28 cellular contexts compared by ENCODE assay signal in the genomic region with DNA sequence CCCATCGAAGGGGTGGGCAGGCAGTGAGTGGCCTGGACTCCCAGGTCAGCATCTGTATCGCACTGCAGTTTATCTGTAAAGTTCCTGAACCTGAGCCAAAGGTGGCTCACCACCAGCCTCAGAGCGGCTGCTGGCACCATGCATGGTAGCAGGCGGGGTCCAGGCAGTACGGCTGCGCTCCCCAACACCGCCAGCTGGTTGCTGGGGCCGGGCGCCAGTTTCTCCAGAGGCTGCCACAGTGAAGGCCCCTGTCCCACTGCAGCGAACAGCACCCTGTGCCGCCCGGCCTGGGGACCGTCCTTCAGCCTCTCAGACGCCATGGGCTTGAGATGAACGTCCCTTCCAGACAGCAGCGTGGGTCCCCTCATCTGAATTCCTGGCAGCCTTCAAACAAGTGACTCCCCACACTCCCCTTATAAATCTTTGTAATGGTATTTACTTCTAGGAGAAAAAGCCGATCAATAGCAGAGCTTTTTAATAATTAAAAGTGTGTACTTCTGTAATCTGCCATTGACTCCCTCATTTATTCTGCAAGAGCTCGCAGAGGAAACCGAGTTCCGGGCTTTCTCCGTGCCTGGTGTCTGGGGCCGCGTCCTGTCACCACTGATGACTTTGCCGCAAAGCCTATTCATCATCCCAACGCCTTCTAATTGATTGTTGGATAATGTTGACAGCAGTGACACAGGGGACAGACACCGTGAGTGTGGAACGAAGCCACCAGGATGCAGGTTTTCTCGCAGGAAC.
DNase-seq lines count a peak whose midpoint lies in the region; ATAC-seq, FAIRE-seq and TF ChIP-seq lines count a peak whose summit lies in the region.
"Had no signal": no experiment of that assay in that cellular context is flagged by ENCODE, and none has a peak within 500 bp of the region (broad histone marks: within the 10 kb centered on the region; RNA-seq: fewer than 3 reads in every experiment).

No MANE protein-coding gene starts in this region.

- no peaks in the 10 kb centered on the region for H3K79me2 ChIP-seq in GM23338 (replicated peaks; ENCODE audit: insufficient read depth)

- peaks cover 7% of the 10 kb centered on the region; the same call in 1 of the 2 replicates for H3F3A ChIP-seq in GM23338 (replicated peaks; ENCODE audit: low read depth)

- no peak overlapping the region for H3K4me3 Mint-ChIP-seq in GM23338
- H3K4me3 Mint-ChIP-seq in central memory CD8-positive, alpha-beta T cell = no peak overlapping the region
- H3K4me3 Mint-ChIP-seq: activated naive CD4-positive, alpha-beta T cell treated with anti-CD3 and anti-CD28 coated beads, Interleukin-2, amount 50 U/mL, for 24 hours; dendritic cell treated with granulocyte-macrophage colony-stimulating factor and Interleukin-4, amounts not matched to agents 40 ng/mL and 50 ng/mL, for 4 days; stimulated activated naive CD8-positive, alpha-beta T cell treated with anti-CD3 and anti-CD28 coated beads, Interleukin-15, amount 100 ng/mL, for 72 hours had no signal

- H3K9me2 ChIP-seq in GM23338 (ENCODE audit: insufficient read depth) = no peaks in the 10 kb centered on the region

- no peak overlapping the region for H3K4me2 ChIP-seq in GM23338
- H3K4me2 ChIP-seq: PC-9 had no signal

- H3K36me3 Mint-ChIP-seq in GM23338 (ENCODE audit: low read depth) = peaks cover 4% of the 10 kb centered on the region; the same call in 1 of the 3 replicates
- H3K36me3 Mint-ChIP-seq in central memory CD8-positive, alpha-beta T cell (ENCODE audit: insufficient read depth) = peaks cover 14% of the 10 kb centered on the region

- TF ChIP-seq CTCF in GM23338 (conservative IDR thresholded peaks at IDR 0.05; ENCODE audit: low read depth in 2 of 2) (no peak), ascending aorta (IDR thresholded peaks at IDR 0.05) (no peak)

- ATAC-seq in GM23338 (no peak), right cardiac atrium (peak; percentile 13 to 31)
- ATAC-seq in central memory CD8-positive, alpha-beta T cell (replicated peaks; ENCODE audit: extremely low read depth, poor library complexity, severe bottlenecking) = no peak
- ATAC-seq: left lung; stimulated activated naive CD8-positive, alpha-beta T cell treated with anti-CD3 and anti-CD28 coated beads, Interleukin-15, amount 100 ng/mL, for 72 hours had no signal

- H3K27ac ChIP-seq in GM23338 (ENCODE audit: low read depth) = no peak overlapping the region
- H3K27ac ChIP-seq in right cardiac atrium (ENCODE audit: low read length) = no peak overlapping the region
- no peak overlapping the region for H3K27ac ChIP-seq in ascending aorta
- H3K27ac ChIP-seq: left lung, parathyroid adenoma, PC-9, SJCRH30, upper lobe of left lung had no signal

- H3K27ac Mint-ChIP-seq in GM23338 = peak overlapping the region; percentile 62; the same call in 1 of the 2 replicates
- peak overlapping the region; percentile 77 for H3K27ac Mint-ChIP-seq in central memory CD8-positive, alpha-beta T cell (ENCODE audit: low read depth)
- H3K27ac Mint-ChIP-seq: activated naive CD4-positive, alpha-beta T cell treated with anti-CD3 and anti-CD28 coated beads, Interleukin-2, amount 50 U/mL, for 24 hours; dendritic cell treated with granulocyte-macrophage colony-stimulating factor and Interleukin-4, amounts not matched to agents 40 ng/mL and 50 ng/mL, for 4 days had no signal

- H4K20me1 ChIP-seq in GM23338 (replicated peaks; ENCODE audit: insufficient read depth) = peaks cover 6% of the 10 kb centered on the region; the same call in 1 of the 2 replicates

- DNase-seq in GM23338 (ENCODE audit: low spot score) = no peak
- DNase-seq in central memory CD8-positive, alpha-beta T cell (ENCODE audit: low spot score in 2 of 2) = no peak
- DNase-seq in right cardiac atrium = peak in 2 of 3 donors; percentile 62 to 72
- peak in 9 of 10 donors; percentile 50 to 95 (median 69) for DNase-seq in posterior cingulate gyrus
- DNase-seq in GM12891 (ENCODE audit: insufficient read length, low spot score) = no peak
- DNase-seq in NCI-H1048 (lab: John Stamatoyannopoulos, UW) = no peak
- DNase-seq in NCI-H2081 (lab: John Stamatoyannopoulos, UW) = no peak
- no peak for DNase-seq in ascending aorta (ENCODE audit: low spot score in 2 of 2)
- DNase-seq: activated CD4-positive, alpha-beta T cell treated with anti-CD3 and anti-CD28 coated beads, Interleukin-2, amount 50 U/mL, for 1 hour; activated T-cell treated with anti-CD3 and anti-CD28 coated beads for 4 hours; AML-193; foreskin fibroblast; Kasumi-1; left lung; NCI-H1092 treated with DMSO at 0.1 percent for 48 hours; NCI-H526 treated with DMSO at 0.1 percent for 48 hours; PC-9; SJCRH30; small intestine; stimulated activated CD4-positive, alpha-beta T cell treated with anti-CD3 and anti-CD28 coated beads, Interleukin-4, amount 100 ng/mL, for 1 hour; stimulated activated naive CD8-positive, alpha-beta T cell treated with anti-CD3 and anti-CD28 coated beads, Interleukin-15, amount 100 ng/mL, for 72 hours had no signal

- H3K27me3 Mint-ChIP-seq in GM23338 (ENCODE audit: insufficient read depth, low read depth, poor library complexity) = peaks cover 11% of the 10 kb centered on the region
- H3K27me3 Mint-ChIP-seq in central memory CD8-positive, alpha-beta T cell = no peaks in the 10 kb centered on the region
- H3K27me3 Mint-ChIP-seq: activated naive CD4-positive, alpha-beta T cell treated with anti-CD3 and anti-CD28 coated beads, Interleukin-2, amount 50 U/mL, for 24 hours; dendritic cell treated with granulocyte-macrophage colony-stimulating factor and Interleukin-4, amounts not matched to agents 40 ng/mL and 50 ng/mL, for 4 days; stimulated activated naive CD8-positive, alpha-beta T cell treated with anti-CD3 and anti-CD28 coated beads, Interleukin-15, amount 100 ng/mL, for 72 hours had no signal

- TF ChIP-seq POLR2A in GM12891 (IDR thresholded peaks at IDR 0.05; ENCODE audit: low read depth, low read length) = no peak

- intact Hi-C loops in right cardiac atrium (cut with DNase I) (no loop called here), posterior cingulate gyrus (cut with DNase I) (no loop called here), ascending aorta (cut with DNase I) (no loop called here)

- H3K27me3 ChIP-seq in GM23338 (ENCODE audit: insufficient read depth) (no peaks in the 10 kb centered on the region), right cardiac atrium (ENCODE audit: control insufficient read depth, insufficient read depth) (no peaks in the 10 kb centered on the region), ascending aorta (no peaks in the 10 kb centered on the region)
- H3K27me3 ChIP-seq: left lung, SJCRH30, upper lobe of left lung had no signal

- H3K4me1 ChIP-seq in GM23338 (ENCODE audit: insufficient read depth) = peaks cover 9% of the 10 kb centered on the region
- H3K4me1 ChIP-seq in right cardiac atrium (ENCODE audit: control insufficient read depth, insufficient read depth, low read length) = no peaks in the 10 kb centered on the region
- H3K4me1 ChIP-seq in ascending aorta = no peaks in the 10 kb centered on the region
- H3K4me1 ChIP-seq: parathyroid adenoma, SJCRH30 had no signal

- WGBS in right cardiac atrium = 71% methylated on average over 28 of the region's 28 CpGs

- H3K36me3 ChIP-seq in GM23338 (ENCODE audit: insufficient read depth) = no peaks in the 10 kb centered on the region
- peaks cover 60 to 72% of the 10 kb centered on the region in 2 donors for H3K36me3 ChIP-seq in ascending aorta
- H3K36me3 ChIP-seq: SJCRH30 had no signal

- peaks cover 15% of the 10 kb centered on the region for H3K4me1 Mint-ChIP-seq in GM23338
- peaks cover 36% of the 10 kb centered on the region for H3K4me1 Mint-ChIP-seq in central memory CD8-positive, alpha-beta T cell

- no peak for FAIRE-seq in GM12891 (lab: Jason Lieb, UNC)
- FAIRE-seq: D721Med, H1, HTR-8/SVneo, small intestine had no signal

- H2AFZ ChIP-seq in GM23338 = no peak overlapping the region
- H2AFZ ChIP-seq: parathyroid adenoma, PC-9 had no signal

- H3K9me3 ChIP-seq in right cardiac atrium (ENCODE audit: control insufficient read depth, low read length) = no peaks in the 10 kb centered on the region
- no peaks in the 10 kb centered on the region for H3K9me3 ChIP-seq in ascending aorta
- H3K9me3 ChIP-seq: left lung, SJCRH30, upper lobe of left lung had no signal

- H3K9me3 Mint-ChIP-seq in GM23338 = no peaks in the 10 kb centered on the region
- H3K9me3 Mint-ChIP-seq in central memory CD8-positive, alpha-beta T cell = no peaks in the 10 kb centered on the region
- H3K9me3 Mint-ChIP-seq: activated naive CD4-positive, alpha-beta T cell treated with anti-CD3 and anti-CD28 coated beads, Interleukin-2, amount 50 U/mL, for 24 hours; dendritic cell treated with granulocyte-macrophage colony-stimulating factor and Interleukin-4, amounts not matched to agents 40 ng/mL and 50 ng/mL, for 4 days; stimulated activated naive CD8-positive, alpha-beta T cell treated with anti-CD3 and anti-CD28 coated beads, Interleukin-15, amount 100 ng/mL, for 72 hours had no signal

- H3K4me3 ChIP-seq in GM23338 (no peak overlapping the region), right cardiac atrium (ENCODE audit: low read length) (no peak overlapping the region), ascending aorta (no peak overlapping the region)
- H3K4me3 ChIP-seq: left lung, PC-9, SJCRH30, upper lobe of left lung had no signal

TF ChIP-seq in GM23338, 12 proteins besides CTCF, POLR2A, EP300 and RAD21 (continues in another document):
- TF ChIP-seq, protein P1, sequence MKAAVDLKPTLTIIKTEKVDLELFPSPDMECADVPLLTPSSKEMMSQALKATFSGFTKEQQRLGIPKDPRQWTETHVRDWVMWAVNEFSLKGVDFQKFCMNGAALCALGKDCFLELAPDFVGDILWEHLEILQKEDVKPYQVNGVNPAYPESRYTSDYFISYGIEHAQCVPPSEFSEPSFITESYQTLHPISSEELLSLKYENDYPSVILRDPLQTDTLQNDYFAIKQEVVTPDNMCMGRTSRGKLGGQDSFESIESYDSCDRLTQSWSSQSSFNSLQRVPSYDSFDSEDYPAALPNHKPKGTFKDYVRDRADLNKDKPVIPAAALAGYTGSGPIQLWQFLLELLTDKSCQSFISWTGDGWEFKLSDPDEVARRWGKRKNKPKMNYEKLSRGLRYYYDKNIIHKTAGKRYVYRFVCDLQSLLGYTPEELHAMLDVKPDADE (IDR thresholded peaks at IDR 0.05) = no peak
- no peak for TF ChIP-seq ZNF331 (CRISPR knock-in tag; IDR thresholded peaks at IDR 0.05; ENCODE audit: low read depth)
- TF ChIP-seq NANOG (IDR thresholded peaks at IDR 0.05; ENCODE audit: borderline replicate concordance) = no peak

TF ChIP-seq in GM12891, 5 proteins besides CTCF, POLR2A, EP300 and RAD21:
- TF ChIP-seq POU2F2 (IDR thresholded peaks at IDR 0.05; ENCODE audit: low read depth, low read length) (no peak), PAX5 (IDR thresholded peaks at IDR 0.05; ENCODE audit: insufficient read depth, low read length, severe bottlenecking) (no peak), SPI1 (IDR thresholded peaks at IDR 0.05; ENCODE audit: low read depth, low read length) (no peak)

Comparison
In these comparisons a context has a peak if more than half of its experiments do, and no peak if none do; other contexts are left out.
1. ATAC-seq: peak in right cardiac atrium (2 of 2); none in GM23338 (single experiment) and central memory CD8-positive, alpha-beta T cell (single experiment).
2. DNase-seq: peak in right cardiac atrium (2 of 3) and posterior cingulate gyrus (9 of 10); none in GM23338 (single experiment), central memory CD8-positive, alpha-beta T cell (0 of 2), GM12891 (single experiment), NCI-H1048 (single experiment), NCI-H2081 (0 of 2) and ascending aorta (0 of 2).